8 cellular contexts compared by ENCODE assay signal in genomic region chr15:78872972-78873795, GRCh38. TPM values are rescaled to one million over a fixed set of nuclear protein-coding genes. Genes with fewer than 3 reads are reported as not detected.
DNase-seq lines count a peak whose midpoint lies in the region; ATAC-seq, FAIRE-seq and TF ChIP-seq lines count a peak whose summit lies in the region.

No MANE protein-coding gene starts in this region.

- intact Hi-C loops in head of caudate nucleus (cut with DNase I), result loop anchor here (1.0 kb wide), 1 partner anchor 13 kb away; no protein-coding TSS in a partner anchor
- intact Hi-C loops in pancreas (cut with DNase I), result no loop called here
- intact Hi-C loops in thyroid gland (cut with DNase I), result no loop called here

- WGBS in pancreas, 2 donors, result 0 to 1% methylated on average over 69 to 75 of the region's 75 CpGs
- WGBS in thyroid gland, 2 donors, result 1% methylated on average over 59 to 65 of the region's 75 CpGs

- peak; percentile 68 for TF ChIP-seq CTCF in GM10248 (IDR thresholded peaks at IDR 0.05; ENCODE audit: control extremely low read depth, extremely low read depth, low read depth, missing control alignments)
- TF ChIP-seq CTCF in HFFc6 (IDR thresholded peaks at IDR 0.05), result peak; percentile 76
- peak; percentile 61 for TF ChIP-seq CTCF in NB4 (IDR thresholded peaks at IDR 0.05; ENCODE audit: low read depth, low read length)
- no peak for TF ChIP-seq CTCF in pancreas (IDR thresholded peaks at IDR 0.05)
- TF ChIP-seq CTCF in thyroid gland (IDR thresholded peaks at IDR 0.05), result peak in 3 of 6 experiments; percentile 1 to 9 (median 6)

- H3K36me3 ChIP-seq in pancreas, result no peaks in the 10 kb centered on the region
- no peaks in the 10 kb centered on the region for H3K36me3 ChIP-seq in thyroid gland

- no peaks in the 10 kb centered on the region for H3K27me3 ChIP-seq in pancreas
- H3K27me3 ChIP-seq in thyroid gland, result no peaks in the 10 kb centered on the region

- peak overlapping the region; percentile 99 for H3K4me3 Mint-ChIP-seq in HFFc6
- peak overlapping the region; percentile 99 for H3K4me3 Mint-ChIP-seq in activated naive CD8-positive, alpha-beta T cell

- ATAC-seq in SK-N-SH treated with all-trans-retinoic acid at 6 μM for 48 hours (peak; percentile 90), pancreas (peak; percentile 57 to 76 (median 70))

- H3K4me1 Mint-ChIP-seq in HFFc6 (ENCODE audit: low read depth), result peaks cover 32% of the 10 kb centered on the region
- H3K4me1 Mint-ChIP-seq in activated naive CD8-positive, alpha-beta T cell (ENCODE audit: low read depth), result peaks cover 38% of the 10 kb centered on the region

- peaks cover 15% of the 10 kb centered on the region; the same call in 1 of the 2 replicates for H3K27me3 Mint-ChIP-seq in HFFc6 (ENCODE audit: insufficient read depth)
- H3K27me3 Mint-ChIP-seq in activated naive CD8-positive, alpha-beta T cell, result no peaks in the 10 kb centered on the region

- no peaks in the 10 kb centered on the region for H3K9me3 ChIP-seq in pancreas
- no peaks in the 10 kb centered on the region for H3K9me3 ChIP-seq in thyroid gland

- peaks cover 39% of the 10 kb centered on the region for H3K36me3 Mint-ChIP-seq in HFFc6 (ENCODE audit: low read depth)
- H3K36me3 Mint-ChIP-seq in activated naive CD8-positive, alpha-beta T cell, result no peaks in the 10 kb centered on the region

- H3K27ac Mint-ChIP-seq in HFFc6, result peak overlapping the region; percentile 100
- H3K27ac Mint-ChIP-seq in activated naive CD8-positive, alpha-beta T cell, result peak overlapping the region; percentile 100

- CTCF ChIA-PET in GM10248 (lab: Yijun Ruan, JAX), result interaction anchor here (0.9 to 2.0 kb wide), 12 partner anchors 10 to 134 kb away, joined by 3 to 21 read pairs (median 4); no protein-coding TSS in a partner anchor

- H3K4me3 ChIP-seq in NB4 (ENCODE audit: low read depth, low read length) (peak overlapping the region; percentile 98), pancreas (peak overlapping the region; percentile 64 to 97 (median 85)), thyroid gland (replicated peaks in 1 of 3) (peak overlapping the region; percentile 89 to 100 (median 99))

- peak; percentile 86 for DNase-seq in GM10248 (ENCODE audit: extremely low spot score)
- peak; percentile 94 for DNase-seq in HFFc6
- DNase-seq in NB4 (ENCODE audit: low read depth), result peak; percentile 96
- DNase-seq in head of caudate nucleus, result peak; percentile 66 to 92 (median 82)
- DNase-seq in pancreas, result peak; percentile 62 to 86 (median 77)
- peak; percentile 65 to 76 for DNase-seq in thyroid gland

- TF ChIP-seq POLR2A in NB4 (IDR thresholded peaks at IDR 0.05; ENCODE audit: extremely low read depth, insufficient read length), result peak; percentile 82
- TF ChIP-seq POLR2A in thyroid gland (IDR thresholded peaks at IDR 0.05), result peak; percentile 14 to 58

- peak overlapping the region; percentile 99 to 100 (median 99) for H3K27ac ChIP-seq in pancreas
- H3K27ac ChIP-seq in thyroid gland, result peak overlapping the region; percentile 100

- no peaks in the 10 kb centered on the region for H3K9me3 Mint-ChIP-seq in HFFc6
- H3K9me3 Mint-ChIP-seq in activated naive CD8-positive, alpha-beta T cell (ENCODE audit: low read depth), result no peaks in the 10 kb centered on the region

- POLR2A ChIA-PET in GM10248 (lab: Yijun Ruan, JAX), result interaction anchor here (0.6 to 1.0 kb wide), 4 partner anchors 11 to 211 kb away, joined by 3 to 4 read pairs (median 4); no protein-coding TSS in a partner anchor

- H3K4me1 ChIP-seq in pancreas (peaks cover 3 to 25% (median 10%) of the 10 kb centered on the region in 3 donors), thyroid gland (peaks cover 25 to 37% of the 10 kb centered on the region in 2 donors)

- no peak for FAIRE-seq in pancreas (lab: Jason Lieb, UNC)

TF ChIP-seq in SK-N-SH treated with all-trans-retinoic acid at 6 μM for 48 hours, 23 proteins besides CTCF, POLR2A, EP300 and RAD21:
- TF ChIP-seq ZNF565 (CRISPR knock-in tag; conservative IDR thresholded peaks at IDR 0.05; ENCODE audit: low read depth), result no peak
- peak; percentile 52; the same call in 1 of the 2 replicates for TF ChIP-seq TSHZ2 (CRISPR knock-in tag; IDR thresholded peaks at IDR 0.05)
TF ChIP-seq in SK-N-SH treated with all-trans-retinoic acid at 6 μM for 48 hours: peak in this region for 1.

RNA-seq across cellular contexts. Expression of gene MORF4L1, which starts 0.5 kb away (rescaled TPM):
- 100 to 1,000 TPM; 346 to 512 (median 410) TPM for total RNA-seq in HFFc6 (2021; fragmentation: NEBNext Ultra II Directional; extraction: Animal tissue kit (Norgen Biotek cat#: 25700))
- total RNA-seq in pancreas (100 to 1,000 TPM in 2 of 6 donors, 10 to 100 TPM in 4; 68.1 to 140 (median 90.4) TPM), thyroid gland (100 to 1,000 TPM; 264 to 326 (median 298) TPM)
- 100 to 1,000 TPM in 1 of 2 donors, 10 to 100 TPM in 1; 55.0 to 149 TPM for polyA plus RNA-seq in pancreas

Comparison
In these comparisons a context has a peak if more than half of its experiments do, and no peak if none do; other contexts are left out.
1. Peak in every context shown above with its lines: DNase-seq, ATAC-seq, H3K4me3 ChIP-seq and H3K27ac ChIP-seq.
2. CTCF ChIP-seq: peak in GM10248 (single experiment), HFFc6 (single experiment) and NB4 (single experiment); none in pancreas (0 of 4).